9 cellular contexts compared by ENCODE assay signal in the genomic region with DNA sequence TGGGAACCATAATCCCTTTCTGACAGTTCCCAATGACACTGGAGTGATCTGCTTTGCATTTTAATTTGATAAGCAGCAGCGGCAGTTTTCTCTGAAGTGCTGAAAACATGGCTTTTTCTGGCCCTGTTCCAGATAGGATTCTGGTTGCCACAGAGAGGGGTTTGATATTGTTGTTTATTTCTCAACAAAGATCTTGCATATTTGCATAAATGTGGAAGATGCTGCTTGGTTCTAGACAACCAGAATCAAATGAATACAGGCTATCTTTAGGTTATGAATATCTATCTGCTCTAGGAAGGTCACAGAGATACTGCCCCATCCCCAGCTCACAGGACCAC.
DNase-seq lines count a peak whose midpoint lies in the region; ATAC-seq and TF ChIP-seq lines count a peak whose summit lies in the region.
"Had no signal": no experiment of that assay in that cellular context is flagged by ENCODE, and none has a peak within 500 bp of the region (broad histone marks: within the 10 kb centered on the region; RNA-seq: fewer than 3 reads in every experiment).

No MANE protein-coding gene starts in this region.

- POLR2A ChIA-PET in HEK293 (lab: Yijun Ruan, JAX) = no interaction called here

- H3K27me3 ChIP-seq in BLaER1 treated with 17β-estradiol and CSF1 and Interleukin-3, amounts not matched to agents 10 nM and 100 nM = no peaks in the 10 kb centered on the region

- H3K4me2 ChIP-seq in BLaER1 treated with 17β-estradiol and CSF1 and Interleukin-3, amounts not matched to agents 10 nM and 100 nM = peak overlapping the region; percentile 32 to 62 (median 47); a peak in 18 of 22 replicates

- H3K4me1 ChIP-seq in BLaER1 treated with 17β-estradiol and CSF1 and Interleukin-3, amounts not matched to agents 10 nM and 100 nM = peaks cover 27 to 56% (median 39%) of the 10 kb centered on the region in 10 experiments
- H3K4me1 ChIP-seq in HEK293 (ENCODE audit: control insufficient read depth, insufficient read depth, low read length) = peaks cover 12% of the 10 kb centered on the region; the same call in 1 of the 2 replicates

- H3K4me1 Mint-ChIP-seq in memory B cell = peaks cover 34% of the 10 kb centered on the region

- H3K27ac Mint-ChIP-seq in memory B cell = peak overlapping the region; percentile 90

- H3K9me3 ChIP-seq in BLaER1 treated with 17β-estradiol and CSF1 and Interleukin-3, amounts not matched to agents 10 nM and 100 nM (replicated peaks in 1 of 11) = no peaks in the 10 kb centered on the region
- H3K9me3 ChIP-seq in HEK293 (ENCODE audit: control insufficient read depth, insufficient read depth, low read depth, low read length) = no peaks in the 10 kb centered on the region

- no peaks in the 10 kb centered on the region for H3K36me3 Mint-ChIP-seq in memory B cell

- H3K9me3 Mint-ChIP-seq in memory B cell = no peaks in the 10 kb centered on the region

- peak overlapping the region in 8 of 11 experiments; percentile 13 to 51 (median 43); a peak in 12 of 22 replicates for H3K27ac ChIP-seq in BLaER1 treated with 17β-estradiol and CSF1 and Interleukin-3, amounts not matched to agents 10 nM and 100 nM
- H3K27ac ChIP-seq in HEK293 (ENCODE audit: extremely low read depth, low read depth, low read length) = no peak overlapping the region

- CTCF ChIA-PET in HEK293 (lab: Yijun Ruan, JAX) = interaction anchor here (0.7 kb wide), 1 partner anchor 1002 kb away, joined by 3 read pairs; no protein-coding TSS in a partner anchor

- in situ Hi-C loops in G401 (cut with HindIII; ENCODE audit: low sequenced_read_pairs) = no loop called here

- H3K9ac ChIP-seq in BLaER1 treated with 17β-estradiol and CSF1 and Interleukin-3, amounts not matched to agents 10 nM and 100 nM = peak overlapping the region in 5 of 11 experiments; percentile 17 to 51 (median 49); a peak in 6 of 22 replicates

- DNase-seq in activated CD8-positive, alpha-beta memory T cell treated with anti-CD3 and anti-CD28 coated beads, Interleukin-2, amount 50 U/mL, for 48 hours = peak; percentile 35
- DNase-seq in memory B cell (ENCODE audit: low spot score in 2 of 2) (no peak), G401 (ENCODE audit: low spot score) (no peak)
- DNase-seq: NCI-H1048 had no signal

- ATAC-seq in memory B cell (ENCODE audit: low read depth) (no peak), HG02623 (IDR thresholded peaks at IDR 0.05; ENCODE audit: unreplicated experiment) (no peak), HG03432 (IDR thresholded peaks at IDR 0.05; ENCODE audit: unreplicated experiment) (no peak), GM18520 (IDR thresholded peaks at IDR 0.05; ENCODE audit: unreplicated experiment) (no peak)

- peaks cover 31 to 85% (median 61%) of the 10 kb centered on the region in 11 experiments; a peak in 21 of 22 replicates for H4K20me1 ChIP-seq in BLaER1 treated with 17β-estradiol and CSF1 and Interleukin-3, amounts not matched to agents 10 nM and 100 nM

- no peaks in the 10 kb centered on the region for H3K27me3 Mint-ChIP-seq in memory B cell

- H3K4me3 Mint-ChIP-seq in memory B cell = peak overlapping the region; percentile 68

- no peak overlapping the region for H3K4me3 ChIP-seq in BLaER1 treated with 17β-estradiol and CSF1 and Interleukin-3, amounts not matched to agents 10 nM and 100 nM
- H3K4me3 ChIP-seq in HEK293 (ENCODE audit: low read depth, low read length) = no peak overlapping the region

- no peak for TF ChIP-seq CTCF in HEK293 (tag by site-specific recombination; IDR thresholded peaks at IDR 0.05)

- peaks cover 0 to 5% (median 0%) of the 10 kb centered on the region in 11 experiments; a peak in 4 of 22 replicates for H3K36me3 ChIP-seq in BLaER1 treated with 17β-estradiol and CSF1 and Interleukin-3, amounts not matched to agents 10 nM and 100 nM
- no peaks in the 10 kb centered on the region for H3K36me3 ChIP-seq in HEK293 (ENCODE audit: control insufficient read depth in 2 of 2, insufficient read depth in 1 of 2, low read length in 2 of 2)

TF ChIP-seq in HEK293, 187 proteins besides CTCF, POLR2A, EP300 and RAD21:
- TF ChIP-seq ZNF311 (tag by site-specific recombination; IDR thresholded peaks at IDR 0.05; ENCODE audit: borderline replicate concordance) = no peak
- TF ChIP-seq, protein P1, sequence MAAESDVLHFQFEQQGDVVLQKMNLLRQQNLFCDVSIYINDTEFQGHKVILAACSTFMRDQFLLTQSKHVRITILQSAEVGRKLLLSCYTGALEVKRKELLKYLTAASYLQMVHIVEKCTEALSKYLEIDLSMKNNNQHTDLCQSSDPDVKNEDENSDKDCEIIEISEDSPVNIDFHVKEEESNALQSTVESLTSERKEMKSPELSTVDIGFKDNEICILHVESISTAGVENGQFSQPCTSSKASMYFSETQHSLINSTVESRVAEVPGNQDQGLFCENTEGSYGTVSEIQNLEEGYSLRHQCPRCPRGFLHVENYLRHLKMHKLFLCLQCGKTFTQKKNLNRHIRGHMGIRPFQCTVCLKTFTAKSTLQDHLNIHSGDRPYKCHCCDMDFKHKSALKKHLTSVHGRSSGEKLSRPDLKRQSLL (tag by site-specific recombination; IDR thresholded peaks at IDR 0.05) = no peak
- no peak for TF ChIP-seq ZNF157 (tag by site-specific recombination; IDR thresholded peaks at IDR 0.05)
- TF ChIP-seq, protein P2, sequence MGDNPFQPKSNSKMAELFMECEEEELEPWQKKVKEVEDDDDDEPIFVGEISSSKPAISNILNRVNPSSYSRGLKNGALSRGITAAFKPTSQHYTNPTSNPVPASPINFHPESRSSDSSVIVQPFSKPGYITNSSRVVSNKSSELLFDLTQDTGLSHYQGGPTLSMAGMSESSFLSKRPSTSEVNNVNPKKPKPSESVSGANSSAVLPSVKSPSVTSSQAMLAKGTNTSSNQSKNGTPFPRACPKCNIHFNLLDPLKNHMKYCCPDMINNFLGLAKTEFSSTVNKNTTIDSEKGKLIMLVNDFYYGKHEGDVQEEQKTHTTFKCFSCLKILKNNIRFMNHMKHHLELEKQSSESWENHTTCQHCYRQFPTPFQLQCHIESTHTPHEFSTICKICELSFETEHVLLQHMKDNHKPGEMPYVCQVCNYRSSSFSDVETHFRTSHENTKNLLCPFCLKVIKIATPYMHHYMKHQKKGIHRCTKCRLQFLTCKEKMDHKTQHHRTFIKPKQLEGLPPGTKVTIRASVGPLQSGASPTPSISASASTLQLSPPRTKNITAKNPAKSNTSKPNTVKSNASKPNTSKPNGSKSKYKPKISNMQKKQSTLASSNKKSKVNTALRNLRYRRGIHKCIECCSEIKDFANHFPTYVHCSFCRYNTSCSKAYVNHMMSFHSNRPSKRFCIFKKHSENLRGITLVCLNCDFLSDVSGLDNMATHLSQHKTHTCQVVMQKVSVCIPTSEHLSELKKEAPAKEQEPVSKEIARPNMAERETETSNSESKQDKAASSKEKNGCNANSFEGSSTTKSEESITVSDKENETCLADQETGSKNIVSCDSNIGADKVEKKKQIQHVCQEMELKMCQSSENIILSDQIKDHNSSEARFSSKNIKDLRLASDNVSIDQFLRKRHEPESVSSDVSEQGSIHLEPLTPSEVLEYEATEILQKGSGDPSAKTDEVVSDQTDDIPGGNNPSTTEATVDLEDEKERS (tag by site-specific recombination; IDR thresholded peaks at IDR 0.05) = no peak
- TF ChIP-seq ZNF175 (tag by site-specific recombination; IDR thresholded peaks at IDR 0.05) = no peak
- TF ChIP-seq GLIS2 (tag by site-specific recombination; IDR thresholded peaks at IDR 0.05) = no peak
- TF ChIP-seq, protein P3, sequence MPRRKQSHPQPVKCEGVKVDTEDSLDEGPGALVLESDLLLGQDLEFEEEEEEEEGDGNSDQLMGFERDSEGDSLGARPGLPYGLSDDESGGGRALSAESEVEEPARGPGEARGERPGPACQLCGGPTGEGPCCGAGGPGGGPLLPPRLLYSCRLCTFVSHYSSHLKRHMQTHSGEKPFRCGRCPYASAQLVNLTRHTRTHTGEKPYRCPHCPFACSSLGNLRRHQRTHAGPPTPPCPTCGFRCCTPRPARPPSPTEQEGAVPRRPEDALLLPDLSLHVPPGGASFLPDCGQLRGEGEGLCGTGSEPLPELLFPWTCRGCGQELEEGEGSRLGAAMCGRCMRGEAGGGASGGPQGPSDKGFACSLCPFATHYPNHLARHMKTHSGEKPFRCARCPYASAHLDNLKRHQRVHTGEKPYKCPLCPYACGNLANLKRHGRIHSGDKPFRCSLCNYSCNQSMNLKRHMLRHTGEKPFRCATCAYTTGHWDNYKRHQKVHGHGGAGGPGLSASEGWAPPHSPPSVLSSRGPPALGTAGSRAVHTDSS (tag by site-specific recombination; IDR thresholded peaks at IDR 0.05) = no peak
- 0 out of 2 replicates have a peak, but pooled peaks have one; percentile 35 for TF ChIP-seq ZNF366 (tag by site-specific recombination; conservative IDR thresholded peaks at IDR 0.05)
- TF ChIP-seq ZNF354C (tag by site-specific recombination; IDR thresholded peaks at IDR 0.05; ENCODE audit: borderline replicate concordance, low read depth) = no peak
